In the genomic region with DNA sequence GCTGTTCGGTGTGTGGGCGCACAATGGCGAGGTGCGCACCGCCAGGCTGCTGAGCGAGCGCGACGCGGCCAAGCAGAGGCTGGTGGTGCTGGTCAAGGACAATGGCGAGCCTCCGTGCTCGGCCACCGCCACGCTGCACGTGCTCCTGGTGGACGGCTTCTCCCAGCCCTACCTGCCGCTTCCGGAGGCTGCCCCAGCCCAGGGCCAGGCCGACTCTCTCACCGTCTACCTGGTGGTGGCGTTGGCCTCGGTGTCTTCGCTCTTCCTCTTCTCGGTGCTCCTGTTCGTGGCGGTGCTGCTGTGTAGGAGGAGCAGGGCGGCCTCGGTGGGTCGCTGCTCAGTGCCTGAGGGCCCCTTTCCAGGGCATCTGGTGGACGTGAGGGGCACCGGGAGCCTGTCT, we compare ENCODE assay signal across 1 cellular context. TPM values are rescaled to one million over a fixed set of nuclear protein-coding genes. Genes with fewer than 3 reads are reported as not detected.
"Had no signal": no experiment of that assay in that cellular context is flagged by ENCODE, and none has a peak within 500 bp of the region (broad histone marks: within the 10 kb centered on the region; RNA-seq: fewer than 3 reads in every experiment).

No MANE protein-coding gene starts in this region.

RNA-seq across cellular contexts. Expression of gene PCDHB8, which starts 2.3 kb away (rescaled TPM):
- total RNA-seq: H7 had no signal

RNA-seq across cellular contexts. Expression of gene PCDHB9, which starts 7.1 kb away (rescaled TPM):
- total RNA-seq: H7 had no signal
